1 cellular context compared by ENCODE assay signal in the genomic region with DNA sequence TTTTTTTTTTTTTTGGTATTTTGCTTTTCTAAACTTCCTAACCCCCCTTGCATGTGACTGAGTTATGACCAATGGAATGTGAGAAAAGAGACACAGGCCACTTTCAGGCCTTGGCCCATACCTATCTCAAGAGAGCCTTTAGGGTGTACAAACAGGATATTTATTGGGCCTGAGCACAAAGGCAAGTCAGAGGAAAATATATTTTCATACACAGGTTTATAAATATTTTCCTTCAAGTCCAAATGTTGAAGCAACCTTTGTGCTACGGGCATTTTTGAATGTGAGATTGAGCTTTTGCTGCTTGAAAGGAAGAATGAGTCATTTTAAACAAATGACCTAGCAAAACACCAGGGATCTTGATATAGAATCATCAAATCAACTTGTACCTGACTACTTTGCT.
TF ChIP-seq lines count a peak whose summit lies in the region.

No MANE protein-coding gene starts in this region.

TF ChIP-seq in SK-N-SH, 30 proteins besides CTCF, POLR2A, EP300 and RAD21:
- TF ChIP-seq FOSL2 (IDR thresholded peaks at IDR 0.05; ENCODE audit: borderline replicate concordance, low read depth) = peak; percentile 73
- TF ChIP-seq TCF12 (IDR thresholded peaks at IDR 0.05) = peak; percentile 12; the same call in 1 of the 2 replicates
- TF ChIP-seq USF1 (IDR thresholded peaks at IDR 0.05; ENCODE audit: borderline replicate concordance, low read depth) = no peak
- TF ChIP-seq, protein P1, sequence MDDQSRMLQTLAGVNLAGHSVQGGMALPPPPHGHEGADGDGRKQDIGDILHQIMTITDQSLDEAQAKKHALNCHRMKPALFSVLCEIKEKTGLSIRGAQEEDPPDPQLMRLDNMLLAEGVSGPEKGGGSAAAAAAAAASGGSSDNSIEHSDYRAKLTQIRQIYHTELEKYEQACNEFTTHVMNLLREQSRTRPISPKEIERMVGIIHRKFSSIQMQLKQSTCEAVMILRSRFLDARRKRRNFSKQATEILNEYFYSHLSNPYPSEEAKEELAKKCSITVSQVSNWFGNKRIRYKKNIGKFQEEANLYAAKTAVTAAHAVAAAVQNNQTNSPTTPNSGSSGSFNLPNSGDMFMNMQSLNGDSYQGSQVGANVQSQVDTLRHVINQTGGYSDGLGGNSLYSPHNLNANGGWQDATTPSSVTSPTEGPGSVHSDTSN (IDR thresholded peaks at IDR 0.05) = peak; percentile 58
- peak; percentile 54 for TF ChIP-seq JUND (IDR thresholded peaks at IDR 0.05)
TF ChIP-seq in SK-N-SH: peak in this region for 4.
